14 cellular contexts compared by ENCODE assay signal in the genomic region with DNA sequence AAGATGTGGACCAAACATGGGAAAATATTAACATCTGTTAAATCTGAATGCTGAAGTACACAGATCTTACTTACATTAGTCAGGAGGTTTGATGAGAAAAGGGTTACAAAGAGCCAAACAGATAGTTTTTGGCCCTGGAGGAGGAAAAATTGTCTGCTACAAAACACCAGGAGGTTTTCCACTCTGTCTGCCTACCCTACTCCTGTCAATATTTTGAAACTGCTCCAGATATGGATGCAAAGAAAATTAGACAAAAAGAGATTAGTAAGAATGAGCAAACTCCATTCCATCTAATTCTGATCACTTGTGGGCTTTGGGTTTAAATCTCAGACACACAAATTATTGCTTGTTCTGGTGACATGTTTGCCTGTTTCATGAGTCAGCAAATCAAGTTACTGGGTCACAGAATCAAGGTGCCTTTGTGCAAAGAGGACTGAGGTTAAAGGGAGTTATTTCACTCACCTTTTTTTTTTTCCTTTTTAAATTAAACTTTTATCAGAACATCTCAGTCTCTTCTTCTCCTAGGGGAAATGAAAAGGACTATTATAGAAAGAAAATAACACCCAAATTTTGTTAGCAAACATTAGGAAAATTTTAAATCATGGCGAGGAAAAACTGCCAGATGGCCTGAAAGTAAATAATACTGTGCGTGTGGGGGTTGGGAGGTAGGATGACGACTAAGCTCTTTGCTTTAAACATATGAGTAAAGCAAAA.
DNase-seq lines count a peak whose midpoint lies in the region; ATAC-seq and TF ChIP-seq lines count a peak whose summit lies in the region.
"Had no signal": no experiment of that assay in that cellular context is flagged by ENCODE, and none has a peak within 500 bp of the region (broad histone marks: within the 10 kb centered on the region; RNA-seq: fewer than 3 reads in every experiment).

No MANE protein-coding gene starts in this region.

- WGBS in endodermal cell (ENCODE audit: insufficient coverage in 1 of 2, insufficient read length in 1 of 2), 2 experiments = 79 to 88% methylated on average over 3 of the region's 3 CpGs

- H3K27me3 Mint-ChIP-seq in endodermal cell (ENCODE audit: insufficient read depth) (no peaks in the 10 kb centered on the region), progenitor cell of endocrine pancreas (no peaks in the 10 kb centered on the region)

- no peaks in the 10 kb centered on the region for H3K27me3 ChIP-seq in HUES6 (ENCODE audit: control insufficient read depth, insufficient read depth, low read length)
- H3K27me3 ChIP-seq in endodermal cell (ENCODE audit: control insufficient read depth, insufficient read depth, low read length, poor library complexity, severe bottlenecking) = no peaks in the 10 kb centered on the region
- H3K27me3 ChIP-seq: testis had no signal

- H3K27ac Mint-ChIP-seq in endodermal cell (peak overlapping the region; percentile 58), progenitor cell of endocrine pancreas (peak overlapping the region; percentile 94)
- H3K27ac Mint-ChIP-seq: activated CD4-positive, alpha-beta memory T cell treated with anti-CD3 and anti-CD28 coated beads for 36 hours; activated naive CD4-positive, alpha-beta T cell treated with anti-CD3 and anti-CD28 coated beads, Interleukin-2, amount 50 U/mL, for 72 hours had no signal

- H3K36me3 ChIP-seq in HUES6 (ENCODE audit: control insufficient read depth, insufficient read depth, low read length) (no peaks in the 10 kb centered on the region), endodermal cell (ENCODE audit: control insufficient read depth, insufficient read depth, low read length) (no peaks in the 10 kb centered on the region)

- peaks cover 25% of the 10 kb centered on the region for H3K4me1 Mint-ChIP-seq in endodermal cell
- H3K4me1 Mint-ChIP-seq in progenitor cell of endocrine pancreas (ENCODE audit: low read depth) = peaks cover 56% of the 10 kb centered on the region

- H3K9ac ChIP-seq in HUES6 (ENCODE audit: low read length) (no peak overlapping the region), endodermal cell (ENCODE audit: extremely low read depth, low read length, poor library complexity, severe bottlenecking) (no peak overlapping the region)

- no peak overlapping the region for H3K4me3 ChIP-seq in HUES6 (ENCODE audit: low read depth, low read length)
- H3K4me3 ChIP-seq in endodermal cell (ENCODE audit: low read length) = no peak overlapping the region
- H3K4me3 ChIP-seq: testis had no signal

- peak overlapping the region; percentile 16; the same call in 1 of the 2 replicates for H3K27ac ChIP-seq in HUES6 (ENCODE audit: low read depth, low read length)
- no peak overlapping the region for H3K27ac ChIP-seq in endodermal cell (ENCODE audit: low read depth, low read length)
- H3K27ac ChIP-seq: testis had no signal

- H3K9me3 Mint-ChIP-seq in endodermal cell (no peaks in the 10 kb centered on the region), progenitor cell of endocrine pancreas (ENCODE audit: low read depth) (peaks cover 5% of the 10 kb centered on the region)
- H3K9me3 Mint-ChIP-seq: activated CD4-positive, alpha-beta memory T cell treated with anti-CD3 and anti-CD28 coated beads for 36 hours; activated T-cell treated with anti-CD3 and anti-CD28 coated beads, Interleukin-2, amount 50 U/mL, for 4 hours had no signal

- no peak overlapping the region for H3K4me3 Mint-ChIP-seq in endodermal cell
- peak overlapping the region; percentile 9 for H3K4me3 Mint-ChIP-seq in progenitor cell of endocrine pancreas (ENCODE audit: low read depth)
- H3K4me3 Mint-ChIP-seq: activated CD4-positive, alpha-beta memory T cell treated with anti-CD3 and anti-CD28 coated beads for 36 hours; activated T-cell treated with anti-CD3 and anti-CD28 coated beads, Interleukin-2, amount 50 U/mL, for 4 hours; naive B cell had no signal

- no peak for ATAC-seq in HG02884 (IDR thresholded peaks at IDR 0.05; ENCODE audit: unreplicated experiment)
- ATAC-seq in GM21737 (IDR thresholded peaks at IDR 0.05; ENCODE audit: unreplicated experiment) = no peak
- ATAC-seq: activated naive CD4-positive, alpha-beta T cell treated with anti-CD3 and anti-CD28 coated beads, Interleukin-2, amount 50 U/mL, for 72 hours; activated T-cell treated with anti-CD3 and anti-CD28 coated beads, Interleukin-2, amount 50 U/mL, for 4 hours had no signal

- H3K9me3 ChIP-seq in HUES6 (ENCODE audit: control insufficient read depth, insufficient read depth, low read depth, low read length) (no peaks in the 10 kb centered on the region), endodermal cell (ENCODE audit: control insufficient read depth, low read length) (no peaks in the 10 kb centered on the region)
- H3K9me3 ChIP-seq: testis had no signal

- TF ChIP-seq CTCF in endodermal cell (conservative IDR thresholded peaks at IDR 0.05) (no peak), progenitor cell of endocrine pancreas (IDR thresholded peaks at IDR 0.05; ENCODE audit: unreplicated experiment) (no peak)

- H3K36me3 Mint-ChIP-seq in endodermal cell (ENCODE audit: low read depth) (no peaks in the 10 kb centered on the region), progenitor cell of endocrine pancreas (ENCODE audit: insufficient read depth) (peaks cover 1% of the 10 kb centered on the region)
- H3K36me3 Mint-ChIP-seq: activated CD4-positive, alpha-beta memory T cell treated with anti-CD3 and anti-CD28 coated beads for 36 hours; activated naive CD4-positive, alpha-beta T cell treated with anti-CD3 and anti-CD28 coated beads, Interleukin-2, amount 50 U/mL, for 72 hours; naive B cell had no signal

- DNase-seq in NCI-H748 (lab: John Stamatoyannopoulos, UW; ENCODE audit: unreplicated experiment) = peak; percentile 67
- no peak for DNase-seq in endodermal cell
- DNase-seq in progenitor cell of endocrine pancreas (ENCODE audit: low spot score, unreplicated experiment) = no peak
- DNase-seq in COR-L47 (lab: John Stamatoyannopoulos, UW) = no peak
- DNase-seq: activated CD4-positive, alpha-beta memory T cell treated with anti-CD3 and anti-CD28 coated beads for 36 hours; activated T-cell treated with anti-CD3 and anti-CD28 coated beads, Interleukin-2, amount 50 U/mL, for 4 hours; DND-41; mammary epithelial cell; naive B cell; testis had no signal

- H3K4me1 ChIP-seq in HUES6 (ENCODE audit: control insufficient read depth, insufficient read depth, low read length) (peaks cover 22% of the 10 kb centered on the region), endodermal cell (ENCODE audit: control insufficient read depth, insufficient read depth, low read length) (peaks cover 18% of the 10 kb centered on the region)
- H3K4me1 ChIP-seq: testis had no signal
